ENCODE assay signal across 1 cellular context in genomic region chr11:68257477-68258362, GRCh38.
TF ChIP-seq lines count a peak whose summit lies in the region.

No MANE protein-coding gene starts in this region.

TF ChIP-seq in H1, 55 proteins besides CTCF, POLR2A, EP300 and RAD21 (continued from another document):
- peak in 1 of 2 experiments; percentile 54; a peak in 1 of 4 replicates for TF ChIP-seq SIN3A (conservative IDR thresholded peaks at IDR 0.05 in 1 of 2, IDR thresholded peaks at IDR 0.05 in 1 of 2; ENCODE audit: low read depth in 1 of 2, low read length in 2 of 2)
- TF ChIP-seq CHD7 (IDR thresholded peaks at IDR 0.05; ENCODE audit: insufficient replicate concordance, low read length): no peak
- no peak for TF ChIP-seq MAFK (IDR thresholded peaks at IDR 0.05; ENCODE audit: low read depth, low read length)
TF ChIP-seq in H1: peak in this region for 5.
